Comparison of ENCODE assay signal across 24 cellular contexts in the genomic region with DNA sequence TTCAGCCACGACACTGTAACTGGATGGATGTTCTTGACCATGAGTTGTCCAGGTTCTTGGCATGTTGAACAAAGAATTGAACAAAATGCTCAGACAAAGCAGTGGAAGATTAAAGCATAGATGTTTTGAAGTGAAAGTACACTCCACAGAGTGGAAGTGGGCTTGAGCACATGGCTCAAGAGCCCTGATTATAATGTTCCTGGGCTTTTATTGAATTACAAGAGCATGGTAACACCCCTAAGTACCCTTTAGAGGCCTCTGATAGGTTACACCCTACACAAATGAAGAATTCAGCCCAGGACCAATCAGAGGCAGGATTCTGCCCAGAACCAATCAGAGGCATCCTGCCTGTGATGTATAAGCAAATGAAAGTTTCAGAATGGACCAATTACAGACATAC. TPM values are rescaled to one million over a fixed set of nuclear protein-coding genes. Genes with fewer than 3 reads are reported as not detected.
"Had no signal": no experiment of that assay in that cellular context is flagged by ENCODE, and none has a peak within 500 bp of the region (broad histone marks: within the 10 kb centered on the region; RNA-seq: fewer than 3 reads in every experiment).

No MANE protein-coding gene starts in this region.

- H3K27me3 ChIP-seq: left lung, neural progenitor cell, stomach, tibial artery had no signal

- H3K4me3 ChIP-seq: left lung, neural progenitor cell, prostate gland, smooth muscle cell, stomach, tibial artery had no signal

- H3K9ac ChIP-seq: neural progenitor cell had no signal

- H3K4me2 ChIP-seq: neural progenitor cell, smooth muscle cell had no signal

- DNase-seq: activated CD4-positive, CD25-positive, alpha-beta regulatory T cell treated with anti-CD3 and anti-CD28 coated beads, Interleukin-2, amount 50 U/mL, for 72 hours; activated CD8-positive, alpha-beta memory T cell treated with anti-CD3 and anti-CD28 coated beads for 24 hours; activated CD8-positive, alpha-beta memory T cell treated with anti-CD3 and anti-CD28 coated beads, Interleukin-2, amount 50 U/mL, for 48 hours; activated effector memory CD4-positive, alpha-beta T cell treated with Interleukin-2 at 50 U/mL for 16 hours; activated naive CD4-positive, alpha-beta T cell treated with anti-CD3 and anti-CD28 coated beads, Interleukin-2, amount 10 ng/mL, durations not matched to agents 7 days and 5 days; activated naive CD8-positive, alpha-beta T cell treated with anti-CD3 and anti-CD28 coated beads, Interleukin-2, amount 50 U/mL, for 24 hours; activated T-cell treated with anti-CD3 and anti-CD28 coated beads, Interleukin-2, amount 50 U/mL, for 48 hours; cerebellar nuclear complex; cortex of kidney; left lung; mesendoderm; naive thymus-derived CD4-positive, alpha-beta T cell; right cardiac atrium; SIG-M5; stimulated activated CD4-positive, alpha-beta T cell treated with anti-CD3 and anti-CD28 coated beads, Interleukin-4, amount 100 ng/mL, for 1 hour; stomach had no signal

- H3K4me1 ChIP-seq: left lung, neural progenitor cell, prostate gland, tibial artery had no signal

- H3K9me3 ChIP-seq: prostate gland, tibial artery had no signal

- H3K36me3 ChIP-seq: prostate gland had no signal

- H3K27ac ChIP-seq: prostate gland, tibial artery, VCaP had no signal

- ATAC-seq: activated naive CD8-positive, alpha-beta T cell treated with anti-CD3 and anti-CD28 coated beads, Interleukin-2, amount 50 U/mL, for 24 hours; left lung; naive thymus-derived CD4-positive, alpha-beta T cell; stimulated activated effector memory CD8-positive, alpha-beta T cell treated with anti-CD3 and anti-CD28 coated beads, Interleukin-12 subunit alpha, Interleukin-12 subunit beta, amount 100 ng/mL, for 72 hours had no signal

- H2AFZ ChIP-seq: neural progenitor cell had no signal

RNA-seq across cellular contexts. Expression of a gene that starts 33.5 kb away (rescaled TPM):
- total RNA-seq: astrocyte, osteoblast had no signal
- polyA plus RNA-seq: naive thymus-derived CD4-positive, alpha-beta T cell; smooth muscle cell had no signal
